ENCODE assay signal across 12 cellular contexts in genomic region chr5:169745441-169746146, GRCh38.
DNase-seq lines count a peak whose midpoint lies in the region; ATAC-seq and TF ChIP-seq lines count a peak whose summit lies in the region.
"Had no signal": no experiment of that assay in that cellular context is flagged by ENCODE, and none has a peak within 500 bp of the region (broad histone marks: within the 10 kb centered on the region; RNA-seq: fewer than 3 reads in every experiment).

No MANE protein-coding gene starts in this region.

- H3K36me3 Mint-ChIP-seq in activated CD4-positive, alpha-beta T cell treated with anti-CD3 and anti-CD28 coated beads for 36 hours (ENCODE audit: low read depth): peaks cover 55% of the 10 kb centered on the region

- H3K36me3 ChIP-seq in MG63: no peaks in the 10 kb centered on the region
- no peaks in the 10 kb centered on the region for H3K36me3 ChIP-seq in ovary
- peaks cover 0 to 48% of the 10 kb centered on the region in 2 donors for H3K36me3 ChIP-seq in left lung

- no peak for TF ChIP-seq CTCF in ovary (IDR thresholded peaks at IDR 0.05)
- no peak for TF ChIP-seq CTCF in left lung (IDR thresholded peaks at IDR 0.05)

- peak overlapping the region; percentile 3 for H3K27ac Mint-ChIP-seq in activated CD4-positive, alpha-beta T cell treated with anti-CD3 and anti-CD28 coated beads for 36 hours
- H3K27ac Mint-ChIP-seq: nephron had no signal

- no peaks in the 10 kb centered on the region for H3K27me3 Mint-ChIP-seq in activated CD4-positive, alpha-beta T cell treated with anti-CD3 and anti-CD28 coated beads for 36 hours

- POLR2A ChIA-PET in activated CD4-positive, alpha-beta T cell treated with anti-CD3 and anti-CD28 coated beads for 36 hours (lab: Charles Lee): no interaction called here

- H3K9me3 ChIP-seq in MG63 (no peaks in the 10 kb centered on the region), ovary (no peaks in the 10 kb centered on the region), left lung (no peaks in the 10 kb centered on the region)
- H3K9me3 ChIP-seq: heart right ventricle had no signal

- intact Hi-C loops in activated CD4-positive, alpha-beta T cell treated with anti-CD3 and anti-CD28 coated beads for 36 hours (cut with DNase I, micrococcal nuclease): no loop called here
- intact Hi-C loops in ovary (cut with DNase I): no loop called here
- intact Hi-C loops in left lung (cut with DNase I): no loop called here

- no peak for DNase-seq in activated CD4-positive, alpha-beta T cell treated with anti-CD3 and anti-CD28 coated beads for 36 hours
- no peak for DNase-seq in activated CD4-positive, alpha-beta T cell treated with anti-CD3 and anti-CD28 coated beads for 4 hours
- DNase-seq in MG63: peak; percentile 87
- DNase-seq in dedifferentiated amniotic fluid mesenchymal stem cell (ENCODE audit: extremely low spot score): peak; percentile 24
- DNase-seq in ovary: peak; percentile 26 to 61 (median 32)
- DNase-seq in HuH-7.5 (ENCODE audit: low spot score): no peak
- no peak for DNase-seq in left lung
- DNase-seq: amniotic stem cell; heart right ventricle; stimulated activated CD4-positive, alpha-beta T cell treated with anti-CD3 and anti-CD28 coated beads, Interleukin-4, amount 100 ng/mL, for 1 hour had no signal

- H3K27ac ChIP-seq in ovary (peak overlapping the region in 1 of 2 donors; percentile 28), left lung (no peak overlapping the region)
- H3K27ac ChIP-seq: heart right ventricle had no signal

- no peaks in the 10 kb centered on the region for H3K9me3 Mint-ChIP-seq in activated CD4-positive, alpha-beta T cell treated with anti-CD3 and anti-CD28 coated beads for 36 hours (ENCODE audit: low read depth)
- H3K9me3 Mint-ChIP-seq: nephron had no signal

- no peak overlapping the region for H3K4me3 Mint-ChIP-seq in activated CD4-positive, alpha-beta T cell treated with anti-CD3 and anti-CD28 coated beads for 36 hours
- H3K4me3 Mint-ChIP-seq: nephron had no signal

- H3K27me3 ChIP-seq in MG63 (no peaks in the 10 kb centered on the region), ovary (no peaks in the 10 kb centered on the region), left lung (no peaks in the 10 kb centered on the region)

- no peak for TF ChIP-seq POLR2A in ovary (IDR thresholded peaks at IDR 0.05)

- TF ChIP-seq EP300 in ovary (IDR thresholded peaks at IDR 0.05): no peak

- H3K4me3 ChIP-seq in MG63 (no peak overlapping the region), ovary (no peak overlapping the region), left lung (no peak overlapping the region)
- H3K4me3 ChIP-seq: heart right ventricle had no signal

- H3K4me1 ChIP-seq in ovary (ENCODE audit: insufficient read depth) (peaks cover 19% of the 10 kb centered on the region), left lung (no peaks in the 10 kb centered on the region)

- CTCF ChIA-PET in activated CD4-positive, alpha-beta T cell treated with anti-CD3 and anti-CD28 coated beads for 36 hours (lab: Charles Lee): interaction anchor here (1.0 kb wide), 1 partner anchor 59 kb away, joined by 3 read pairs; no protein-coding TSS in a partner anchor

- 36 to 51% (median 37%) methylated on average over 6 of the region's 6 CpGs for WGBS in ovary, 3 donors

- H3K4me1 Mint-ChIP-seq in activated CD4-positive, alpha-beta T cell treated with anti-CD3 and anti-CD28 coated beads for 36 hours: peaks cover 10% of the 10 kb centered on the region

- peak; percentile 47 for ATAC-seq in activated CD4-positive, alpha-beta T cell treated with anti-CD3 and anti-CD28 coated beads for 36 hours
- ATAC-seq in GM21360 (IDR thresholded peaks at IDR 0.05; ENCODE audit: unreplicated experiment): no peak
- ATAC-seq in left lung: no peak

Comparison
In these comparisons a context has a peak if more than half of its experiments do, and no peak if none do; other contexts are left out.
1. DNase-seq: peak in MG63 (single experiment), dedifferentiated amniotic fluid mesenchymal stem cell (single experiment) and ovary (5 of 5); none in activated CD4-positive, alpha-beta T cell treated with anti-CD3 and anti-CD28 coated beads for 36 hours (single experiment), activated CD4-positive, alpha-beta T cell treated with anti-CD3 and anti-CD28 coated beads for 4 hours (0 of 2), HuH-7.5 (single experiment) and left lung (0 of 2).